In the genomic region with DNA sequence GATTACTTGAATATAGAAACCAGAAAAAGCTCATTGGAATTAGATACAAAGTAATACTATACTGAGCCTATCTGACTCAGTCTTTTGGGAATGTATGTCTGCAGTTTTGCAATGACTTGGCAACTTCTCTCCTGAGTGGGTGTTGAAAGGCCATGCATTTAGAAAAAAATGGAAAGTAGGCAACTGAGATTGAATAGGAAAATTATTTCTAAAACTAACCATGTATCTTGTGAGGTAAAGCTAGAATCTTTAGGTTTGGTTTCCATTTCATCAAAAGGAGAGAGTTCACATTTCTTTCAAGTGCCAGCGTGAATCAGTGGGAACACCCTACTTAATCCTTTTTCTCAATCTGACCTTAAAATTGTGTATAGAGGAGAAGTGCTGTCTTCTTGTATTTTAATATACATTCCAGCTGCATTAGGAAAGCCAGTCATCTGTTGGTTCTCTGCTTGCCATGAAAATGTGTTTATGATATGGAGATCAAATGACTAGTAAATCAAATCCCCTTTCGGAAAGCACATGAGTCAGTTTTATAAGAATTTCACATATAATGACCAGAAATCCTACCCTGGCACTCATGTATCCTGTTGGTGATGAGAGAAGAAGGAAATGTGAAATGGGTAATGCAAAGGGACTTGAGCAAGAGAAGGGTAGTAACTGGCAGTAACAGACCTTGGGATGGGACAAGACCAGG, we compare ENCODE assay signal across 9 cellular contexts. TPM values are rescaled to one million over a fixed set of nuclear protein-coding genes. Genes with fewer than 3 reads are reported as not detected.
DNase-seq lines count a peak whose midpoint lies in the region; ATAC-seq and TF ChIP-seq lines count a peak whose summit lies in the region.
"Had no signal": no experiment of that assay in that cellular context is flagged by ENCODE, and none has a peak within 500 bp of the region (broad histone marks: within the 10 kb centered on the region; RNA-seq: fewer than 3 reads in every experiment).

No MANE protein-coding gene starts in this region.

- TF ChIP-seq CTCF in heart left ventricle (IDR thresholded peaks at IDR 0.05): no peak
- no peak for TF ChIP-seq CTCF in transverse colon (IDR thresholded peaks at IDR 0.05)

- intact Hi-C loops in heart left ventricle (cut with DNase I) (no loop called here), cardiac septum (cut with DNase I) (no loop called here), transverse colon (cut with DNase I; ENCODE audit: low total_unique reads) (no loop called here)

- WGBS in heart left ventricle, 4 donors: 93 to 97% (median 96%) methylated on average over 2 of the region's 2 CpGs
- 50 to 69% methylated on average over 2 of the region's 2 CpGs for WGBS in transverse colon (ENCODE audit: low coverage in 1 of 2), 2 donors

- in situ Hi-C loops in transverse colon (cut with MboI; ENCODE audit: low pct_ligation_motif_present in 1 of 4, low pct_unique_long_range_greater_than_20kb in 1 of 4, low sequenced_read_pairs in 3 of 4): no loop called here

- H3K27me3 ChIP-seq in heart left ventricle: no peaks in the 10 kb centered on the region
- no peaks in the 10 kb centered on the region for H3K27me3 ChIP-seq in transverse colon

- H3K9me3 ChIP-seq in heart left ventricle (no peaks in the 10 kb centered on the region), transverse colon (no peaks in the 10 kb centered on the region)

- no peak overlapping the region for H3K4me3 ChIP-seq in heart left ventricle
- no peak overlapping the region for H3K4me3 ChIP-seq in transverse colon

- DNase-seq in heart left ventricle: no peak
- DNase-seq in cardiac septum (ENCODE audit: low spot score): no peak
- DNase-seq in astrocyte of the hippocampus (ENCODE audit: low read depth, low spot score): peak; percentile 92
- peak; percentile 76 for DNase-seq in kidney glomerular epithelial cell (lab: John Stamatoyannopoulos, UW)
- DNase-seq in transverse colon: no peak
- DNase-seq in activated CD8-positive, alpha-beta memory T cell treated with anti-CD3 and anti-CD28 coated beads for 24 hours: no peak
- DNase-seq in NCI-H1105 (lab: John Stamatoyannopoulos, UW): no peak
- DNase-seq: glutamatergic neuron had no signal

- TF ChIP-seq POLR2A in heart left ventricle (IDR thresholded peaks at IDR 0.05) (no peak), transverse colon (IDR thresholded peaks at IDR 0.05) (no peak)

- H3K36me3 ChIP-seq in heart left ventricle (peaks cover 2 to 100% (median 97%) of the 10 kb centered on the region in 9 donors), transverse colon (peaks cover 0 to 63% (median 31%) of the 10 kb centered on the region in 4 donors)

- peak in 2 of 4 donors; percentile 55 to 62 for ATAC-seq in heart left ventricle
- ATAC-seq in HG03175 (IDR thresholded peaks at IDR 0.05; ENCODE audit: unreplicated experiment): no peak

- H3K27ac ChIP-seq in heart left ventricle (peak overlapping the region in 9 of 12 donors; percentile 0 to 72 (median 52)), transverse colon (peak overlapping the region; percentile 31 to 64 (median 59))

- H3K4me1 ChIP-seq in heart left ventricle: peaks cover 0 to 23% (median 6%) of the 10 kb centered on the region in 12 donors
- H3K4me1 ChIP-seq in transverse colon: peaks cover 0 to 5% (median 0%) of the 10 kb centered on the region in 4 donors

- TF ChIP-seq EP300 in transverse colon (IDR thresholded peaks at IDR 0.05; ENCODE audit: low read depth): no peak

RNA-seq across cellular contexts. Expression of gene NFX1, which starts 30.4 kb away (rescaled TPM):
- 10 to 100 TPM; 25.4 to 42.0 (median 36.1) TPM for total RNA-seq in heart left ventricle
- 10 to 100 TPM; 13.7 to 23.8 TPM for polyA plus RNA-seq in heart left ventricle
- 38.0 TPM for total RNA-seq in cardiac septum
- total RNA-seq in transverse colon: 10 to 100 TPM; 17.7 to 61.6 (median 50.2) TPM

RNA-seq across cellular contexts. Expression of gene CHMP5, which starts 55.9 kb away (rescaled TPM):
- total RNA-seq in heart left ventricle (10 to 100 TPM; 37.6 to 58.5 (median 53.0) TPM), cardiac septum (53.8 TPM), transverse colon (100 to 1,000 TPM in 1 of 4 donors, 10 to 100 TPM in 3; 23.3 to 100 (median 56.5) TPM)
- 10 to 100 TPM; 24.7 to 76.5 TPM for polyA plus RNA-seq in heart left ventricle

RNA-seq across cellular contexts. Expression of gene BAG1, which starts 56.2 kb away (rescaled TPM):
- 100 to 1,000 TPM in 6 of 9 donors, 10 to 100 TPM in 3; 71.0 to 144 (median 112) TPM for total RNA-seq in heart left ventricle
- 100 to 1,000 TPM; 110 to 132 TPM for polyA plus RNA-seq in heart left ventricle
- total RNA-seq in cardiac septum: 150 TPM
- total RNA-seq in transverse colon: 100 to 1,000 TPM in 3 of 4 donors, 10 to 100 TPM in 1; 73.2 to 185 (median 131) TPM

Comparison
In these comparisons a context has a peak if more than half of its experiments do, and no peak if none do; other contexts are left out.
1. DNase-seq: peak in astrocyte of the hippocampus (single experiment) and kidney glomerular epithelial cell (single experiment); none in heart left ventricle (0 of 5), cardiac septum (single experiment), transverse colon (single experiment), activated CD8-positive, alpha-beta memory T cell treated with anti-CD3 and anti-CD28 coated beads for 24 hours (single experiment) and NCI-H1105 (single experiment).